ENCODE assay signal across 26 cellular contexts in the genomic region with DNA sequence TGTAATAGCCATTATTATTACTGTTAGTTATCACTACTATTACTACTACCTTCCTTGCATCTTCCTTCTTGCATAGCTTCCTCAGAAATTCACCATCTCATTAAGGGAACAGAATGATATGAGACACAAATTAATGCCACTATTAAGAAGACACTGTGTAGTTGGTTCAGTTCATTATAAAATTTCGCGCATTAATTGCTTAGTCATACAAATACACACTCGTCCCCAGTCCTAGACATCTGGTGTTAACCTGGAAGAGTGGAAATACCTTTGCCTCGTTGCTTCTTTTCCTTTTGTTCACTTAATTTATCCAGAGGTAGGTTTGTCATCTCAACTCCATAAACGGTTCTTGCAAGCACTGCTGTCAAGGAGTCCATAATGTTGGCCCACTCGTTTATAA.
A peak's percentile ranks its signal among the peaks of the same experiment; 100 is the strongest.
DNase-seq lines count a peak whose midpoint lies in the region; ATAC-seq, FAIRE-seq and TF ChIP-seq lines count a peak whose summit lies in the region.
"Had no signal": no experiment of that assay in that cellular context is flagged by ENCODE, and none has a peak within 500 bp of the region (broad histone marks: within the 10 kb centered on the region; RNA-seq: fewer than 3 reads in every experiment).

No MANE protein-coding gene starts in this region.

- H3K4me1 ChIP-seq in A549, result no peaks in the 10 kb centered on the region
- H3K4me1 ChIP-seq in CD8-positive, alpha-beta memory T cell (ENCODE audit: insufficient read depth, low read length), result peaks cover 18% of the 10 kb centered on the region
- peaks cover 8% of the 10 kb centered on the region; the same call in 1 of the 2 replicates for H3K4me1 ChIP-seq in HEK293 (ENCODE audit: control insufficient read depth, insufficient read depth, low read length)

- no peaks in the 10 kb centered on the region for H3K9me3 Mint-ChIP-seq in activated CD4-positive, alpha-beta T cell treated with anti-CD3 and anti-CD28 coated beads, Interleukin-2, amount 10 ng/mL, durations not matched to agents 24 days and 14 days
- H3K9me3 Mint-ChIP-seq in CD8-positive, alpha-beta memory T cell, result no peaks in the 10 kb centered on the region
- no peaks in the 10 kb centered on the region for H3K9me3 Mint-ChIP-seq in activated CD4-positive, alpha-beta memory T cell treated with anti-CD3 and anti-CD28 coated beads, Interleukin-2, amount 10 ng/mL, durations not matched to agents 7 days and 5 days
- no peaks in the 10 kb centered on the region for H3K9me3 Mint-ChIP-seq in Calu3 (ENCODE audit: low read depth, unreplicated experiment)
- H3K9me3 Mint-ChIP-seq: CD14-positive monocyte; CD4-positive, alpha-beta memory T cell; CD4-positive, CD25-positive, alpha-beta regulatory T cell had no signal

- no peak for FAIRE-seq in A549 (lab: Jason Lieb, UNC)
- FAIRE-seq: A204.1, GM12878, GM19239 had no signal

- H3K4me1 Mint-ChIP-seq in activated CD4-positive, alpha-beta T cell treated with anti-CD3 and anti-CD28 coated beads, Interleukin-2, amount 10 ng/mL, durations not matched to agents 24 days and 14 days, result peaks cover 2% of the 10 kb centered on the region
- peaks cover 31 to 37% (median 36%) of the 10 kb centered on the region in 3 donors for H3K4me1 Mint-ChIP-seq in CD8-positive, alpha-beta memory T cell
- peaks cover 16% of the 10 kb centered on the region for H3K4me1 Mint-ChIP-seq in activated CD4-positive, alpha-beta memory T cell treated with anti-CD3 and anti-CD28 coated beads, Interleukin-2, amount 10 ng/mL, durations not matched to agents 7 days and 5 days
- H3K4me1 Mint-ChIP-seq in Calu3 (ENCODE audit: low read depth, unreplicated experiment), result no peaks in the 10 kb centered on the region

- H3K27ac ChIP-seq in A549 (no peak overlapping the region), HEK293 (ENCODE audit: extremely low read depth, low read depth, low read length) (no peak overlapping the region)
- H3K27ac ChIP-seq in CD8-positive, alpha-beta memory T cell (ENCODE audit: low read depth, low read length), result no peak overlapping the region
- H3K27ac ChIP-seq: BLaER1 had no signal

- H3K27me3 ChIP-seq in CD8-positive, alpha-beta memory T cell (ENCODE audit: insufficient read depth, low read length, poor library complexity, severe bottlenecking), result no peaks in the 10 kb centered on the region
- H3K27me3 ChIP-seq: BE2C, BLaER1 had no signal

- CTCF ChIA-PET in A549 (lab: Yijun Ruan, JAX), result interaction anchor here (1.1 to 1.6 kb wide), 3 partner anchors 11 to 521 kb away, joined by 3 to 8 read pairs (median 4); no protein-coding TSS in a partner anchor
- CTCF ChIA-PET in CD8-positive, alpha-beta memory T cell (lab: Charles Lee), result interaction anchor here (1.6 kb wide), 1 partner anchor 11 kb away, joined by 4 read pairs; no protein-coding TSS in a partner anchor
- CTCF ChIA-PET in HEK293 (lab: Yijun Ruan, JAX), result interaction anchor here (2.9 kb wide), 1 partner anchor 11 kb away, joined by 14 read pairs; no protein-coding TSS in a partner anchor
- CTCF ChIA-PET in activated CD4-positive, alpha-beta memory T cell treated with anti-CD3 and anti-CD28 coated beads, Interleukin-2, amount 10 ng/mL, durations not matched to agents 7 days and 5 days (lab: Charles Lee), result interaction anchor here (1.1 to 3.4 kb wide), 2 partner anchors 10 to 234 kb away, joined by 3 to 26 read pairs; no protein-coding TSS in a partner anchor
- CTCF ChIA-PET in Calu3 (lab: Charles Lee), result no interaction called here

- no peaks in the 10 kb centered on the region for H3K27me3 Mint-ChIP-seq in activated CD4-positive, alpha-beta T cell treated with anti-CD3 and anti-CD28 coated beads, Interleukin-2, amount 10 ng/mL, durations not matched to agents 24 days and 14 days
- H3K27me3 Mint-ChIP-seq in CD8-positive, alpha-beta memory T cell, result no peaks in the 10 kb centered on the region
- H3K27me3 Mint-ChIP-seq in activated CD4-positive, alpha-beta memory T cell treated with anti-CD3 and anti-CD28 coated beads, Interleukin-2, amount 10 ng/mL, durations not matched to agents 7 days and 5 days, result no peaks in the 10 kb centered on the region
- H3K27me3 Mint-ChIP-seq in Calu3 (ENCODE audit: unreplicated experiment), result no peaks in the 10 kb centered on the region
- H3K27me3 Mint-ChIP-seq: CD4-positive, alpha-beta memory T cell; CD4-positive, CD25-positive, alpha-beta regulatory T cell had no signal

- no peak for TF ChIP-seq CTCF in A549 (IDR thresholded peaks at IDR 0.05)
- no peak for TF ChIP-seq CTCF in HEK293 (tag by site-specific recombination; IDR thresholded peaks at IDR 0.05)
- no peak for TF ChIP-seq CTCF in Calu3 (IDR thresholded peaks at IDR 0.05; ENCODE audit: unreplicated experiment)

- ATAC-seq in A549, result no peak
- ATAC-seq: GM12878 had no signal

- H3K27ac Mint-ChIP-seq in activated CD4-positive, alpha-beta T cell treated with anti-CD3 and anti-CD28 coated beads, Interleukin-2, amount 10 ng/mL, durations not matched to agents 24 days and 14 days, result no peak overlapping the region
- H3K27ac Mint-ChIP-seq in CD8-positive, alpha-beta memory T cell, result peak overlapping the region in 5 of 8 donors; percentile 25 to 59 (median 52)
- H3K27ac Mint-ChIP-seq in activated CD4-positive, alpha-beta memory T cell treated with anti-CD3 and anti-CD28 coated beads, Interleukin-2, amount 10 ng/mL, durations not matched to agents 7 days and 5 days, result no peak overlapping the region
- no peak overlapping the region for H3K27ac Mint-ChIP-seq in Calu3 (ENCODE audit: unreplicated experiment)

- TF ChIP-seq EP300 in A549 (IDR thresholded peaks at IDR 0.05), result no peak

- no peak for TF ChIP-seq POLR2A in A549 (IDR thresholded peaks at IDR 0.05; ENCODE audit: low read length)

- no peak overlapping the region for H3K4me3 ChIP-seq in A549
- no peak overlapping the region for H3K4me3 ChIP-seq in CD8-positive, alpha-beta memory T cell (ENCODE audit: low read length)
- no peak overlapping the region for H3K4me3 ChIP-seq in HEK293 (ENCODE audit: low read depth, low read length)
- H3K4me3 ChIP-seq: BLaER1, GM12878 had no signal

- POLR2A ChIA-PET in A549 (lab: Yijun Ruan, JAX) (no interaction called here), HEK293 (lab: Yijun Ruan, JAX) (interaction anchor here (0.6 kb wide), 1 partner anchor 107 kb away, joined by 3 read pairs; a partner anchor contains a TSS)
- POLR2A ChIA-PET in CD8-positive, alpha-beta memory T cell (lab: Charles Lee), result no interaction called here
- POLR2A ChIA-PET in activated CD4-positive, alpha-beta memory T cell treated with anti-CD3 and anti-CD28 coated beads, Interleukin-2, amount 10 ng/mL, durations not matched to agents 7 days and 5 days (lab: Charles Lee), result no interaction called here

- DNase-seq in activated CD4-positive, alpha-beta T cell treated with anti-CD3 and anti-CD28 coated beads, Interleukin-2, amount 10 ng/mL, durations not matched to agents 24 days and 14 days, result peak; percentile 43
- DNase-seq in activated CD4-positive, alpha-beta T cell treated with anti-CD3 and anti-CD28 coated beads, Interleukin-2, amount 50 U/mL, for 48 hours, result no peak
- DNase-seq in A549 (ENCODE audit: low read depth in 1 of 2, low spot score in 1 of 2) (no peak), Calu3 (no peak), SKM-1 (lab: John Stamatoyannopoulos, UW; ENCODE audit: unreplicated experiment) (no peak)
- no peak for DNase-seq in CD8-positive, alpha-beta memory T cell
- DNase-seq in activated CD4-positive, alpha-beta memory T cell treated with anti-CD3 and anti-CD28 coated beads, Interleukin-2, amount 10 ng/mL, durations not matched to agents 7 days and 5 days, result no peak
- DNase-seq: 8988T; ACHN; BE2C; C1 segment of cervical spinal cord; Caco-2; CD4-positive, alpha-beta memory T cell; CD4-positive, CD25-positive, alpha-beta regulatory T cell; DMS 273 treated with DMSO at 0.1 percent for 48 hours; DMS153; DMS79; DND-41; EL; GDM1 had no signal

- peaks cover 12% of the 10 kb centered on the region for H3K36me3 Mint-ChIP-seq in activated CD4-positive, alpha-beta T cell treated with anti-CD3 and anti-CD28 coated beads, Interleukin-2, amount 10 ng/mL, durations not matched to agents 24 days and 14 days (ENCODE audit: low read depth)
- peaks cover 0 to 43% (median 23%) of the 10 kb centered on the region in 3 donors for H3K36me3 Mint-ChIP-seq in CD8-positive, alpha-beta memory T cell
- H3K36me3 Mint-ChIP-seq in activated CD4-positive, alpha-beta memory T cell treated with anti-CD3 and anti-CD28 coated beads, Interleukin-2, amount 10 ng/mL, durations not matched to agents 7 days and 5 days (ENCODE audit: low read depth), result peaks cover 7% of the 10 kb centered on the region
- peaks cover 5% of the 10 kb centered on the region for H3K36me3 Mint-ChIP-seq in Calu3 (ENCODE audit: insufficient read depth, unreplicated experiment)

- 68% methylated on average over 6 of the region's 6 CpGs for WGBS in A549 (ENCODE audit: missing lambda C conversion rate)

- no TSS peak for BruUV-seq in Calu3 (replicated peaks; lab: Mats Ljungman, UMichigan)

- H3K9me3 ChIP-seq in A549 (no peaks in the 10 kb centered on the region), HEK293 (ENCODE audit: control insufficient read depth, insufficient read depth, low read depth, low read length) (no peaks in the 10 kb centered on the region)
- H3K9me3 ChIP-seq in CD8-positive, alpha-beta memory T cell (ENCODE audit: low read length), result no peaks in the 10 kb centered on the region
- H3K9me3 ChIP-seq: BE2C, BLaER1, Caco-2 had no signal

- no peak overlapping the region for H3K4me3 Mint-ChIP-seq in activated CD4-positive, alpha-beta T cell treated with anti-CD3 and anti-CD28 coated beads, Interleukin-2, amount 10 ng/mL, durations not matched to agents 24 days and 14 days
- H3K4me3 Mint-ChIP-seq in CD8-positive, alpha-beta memory T cell, result no peak overlapping the region
- no peak overlapping the region for H3K4me3 Mint-ChIP-seq in activated CD4-positive, alpha-beta memory T cell treated with anti-CD3 and anti-CD28 coated beads, Interleukin-2, amount 10 ng/mL, durations not matched to agents 7 days and 5 days
- H3K4me3 Mint-ChIP-seq in Calu3 (ENCODE audit: low read depth, unreplicated experiment), result no peak overlapping the region
- H3K4me3 Mint-ChIP-seq: CD14-positive monocyte; CD4-positive, alpha-beta memory T cell; CD4-positive, CD25-positive, alpha-beta regulatory T cell had no signal

- H3K4me2 ChIP-seq in A549, result no peak overlapping the region
- H3K4me2 ChIP-seq: BLaER1 had no signal

- H3K36me3 ChIP-seq in CD8-positive, alpha-beta memory T cell (ENCODE audit: insufficient read depth, low read length), result peaks cover 4% of the 10 kb centered on the region
- H3K36me3 ChIP-seq in HEK293 (ENCODE audit: control insufficient read depth in 2 of 2, insufficient read depth in 1 of 2, low read length in 2 of 2), result peaks cover 0 to 6% of the 10 kb centered on the region in 2 experiments; a peak in 2 of 3 replicates
- H3K36me3 ChIP-seq: BE2C had no signal

- no peak for TF ChIP-seq RAD21 in A549 (conservative IDR thresholded peaks at IDR 0.05 in 1 of 2, IDR thresholded peaks at IDR 0.05 in 1 of 2)

- intact Hi-C loops in activated CD4-positive, alpha-beta T cell treated with anti-CD3 and anti-CD28 coated beads, Interleukin-2, amount 10 ng/mL, durations not matched to agents 24 days and 14 days (cut with micrococcal nuclease), result no loop called here
- intact Hi-C loops in Calu3 (cut with micrococcal nuclease; ENCODE audit: unreplicated experiment), result no loop called here

TF ChIP-seq in A549, 52 proteins besides CTCF, POLR2A, EP300 and RAD21 (continues in another document):
- TF ChIP-seq MAFK (IDR thresholded peaks at IDR 0.05; ENCODE audit: partially characterized antibody), result peak; percentile 32

TF ChIP-seq in HEK293, 187 proteins besides CTCF, POLR2A, EP300 and RAD21 (continues in another document):
- TF ChIP-seq ZNF585B (tag by site-specific recombination; IDR thresholded peaks at IDR 0.05), result peak; percentile 52

Comparison
In these comparisons a context has a peak if more than half of its experiments do, and no peak if none do; other contexts are left out.
1. H3K27ac Mint-ChIP-seq: peak in CD8-positive, alpha-beta memory T cell (5 of 8); none in activated CD4-positive, alpha-beta T cell treated with anti-CD3 and anti-CD28 coated beads, Interleukin-2, amount 10 ng/mL, durations not matched to agents 24 days and 14 days (single experiment), activated CD4-positive, alpha-beta memory T cell treated with anti-CD3 and anti-CD28 coated beads, Interleukin-2, amount 10 ng/mL, durations not matched to agents 7 days and 5 days (single experiment) and Calu3 (single experiment).